Comparison of ENCODE assay signal across 15 cellular contexts in the genomic region with DNA sequence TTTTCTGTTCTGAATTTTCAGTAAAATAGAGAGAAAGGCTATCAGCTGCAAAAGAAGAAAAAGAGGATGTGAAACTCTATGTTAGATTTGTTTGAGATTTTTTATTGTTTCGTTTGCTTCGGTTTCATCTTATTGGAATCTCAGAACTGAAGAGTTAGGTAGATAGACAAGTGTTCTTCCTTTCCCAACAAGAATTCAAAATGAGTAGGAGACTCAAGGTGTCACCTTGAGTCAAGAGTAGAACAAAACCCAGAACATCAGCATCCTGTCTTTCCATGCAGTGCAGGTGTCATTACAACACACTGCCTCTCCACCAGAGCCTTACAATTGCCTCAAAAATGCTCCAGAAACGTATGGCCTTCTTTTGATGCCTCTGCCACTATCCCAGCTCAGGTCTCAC. TPM values are rescaled to one million over a fixed set of nuclear protein-coding genes. Genes with fewer than 3 reads are reported as not detected.
DNase-seq lines count a peak whose midpoint lies in the region; ATAC-seq, FAIRE-seq and TF ChIP-seq lines count a peak whose summit lies in the region.
"Had no signal": no experiment of that assay in that cellular context is flagged by ENCODE, and none has a peak within 500 bp of the region (broad histone marks: within the 10 kb centered on the region; RNA-seq: fewer than 3 reads in every experiment).

No MANE protein-coding gene starts in this region.

- TF ChIP-seq POLR2A in ovary (IDR thresholded peaks at IDR 0.05) (no peak), uterus (IDR thresholded peaks at IDR 0.05) (no peak)

- no peaks in the 10 kb centered on the region for H3K4me1 ChIP-seq in ovary (ENCODE audit: insufficient read depth)
- H3K4me1 ChIP-seq in uterus: no peaks in the 10 kb centered on the region

- no peaks in the 10 kb centered on the region for H3K36me3 ChIP-seq in GM06990 (ENCODE audit: control insufficient read depth, insufficient read depth, low read length)
- H3K36me3 ChIP-seq in ovary: no peaks in the 10 kb centered on the region
- no peaks in the 10 kb centered on the region for H3K36me3 ChIP-seq in uterus

- ATAC-seq in GM19324 (IDR thresholded peaks at IDR 0.05; ENCODE audit: low FRiP score, unreplicated experiment) (peak; percentile 56), HG02763 (IDR thresholded peaks at IDR 0.05; ENCODE audit: unreplicated experiment) (peak; percentile 64), HG03558 (IDR thresholded peaks at IDR 0.05; ENCODE audit: extremely low read depth, unreplicated experiment) (peak; percentile 62), Right ventricle myocardium superior (ENCODE audit: poor library complexity) (no peak)
- ATAC-seq: natural killer cell treated with Interleukin-12 subunit alpha and Interleukin-12 subunit beta and Interleukin-15 and Interleukin-18, amount 100 ng/mL, for 72 hours had no signal

- intact Hi-C loops in ovary (cut with DNase I) (no loop called here), uterus (cut with DNase I; ENCODE audit: low total_unique reads) (no loop called here), Right ventricle myocardium superior (cut with DNase I) (no loop called here)

- TF ChIP-seq CTCF in GM06990 (IDR thresholded peaks at IDR 0.05; ENCODE audit: insufficient read depth, low read length, poor library complexity, severe bottlenecking): no peak
- TF ChIP-seq CTCF in ovary (IDR thresholded peaks at IDR 0.05): no peak
- TF ChIP-seq CTCF in D721Med (IDR thresholded peaks at IDR 0.05; ENCODE audit: insufficient read depth, missing control alignments): no peak
- no peak for TF ChIP-seq CTCF in uterus (IDR thresholded peaks at IDR 0.05)

- WGBS in ovary, 3 donors: 90 to 95% (median 90%) methylated on average over 3 of the region's 3 CpGs

- DNase-seq in GM06990 (ENCODE audit: extremely low read depth, insufficient read length) (peak; percentile 30), ovary (no peak), D721Med (ENCODE audit: insufficient read length, low spot score) (no peak), uterus (no peak), Right ventricle myocardium superior (no peak)
- DNase-seq: activated CD4-positive, alpha-beta T cell treated with anti-CD3 and anti-CD28 coated beads, Interleukin-2, amount 50 U/mL, for 48 hours; amygdala; effector CD8-positive, alpha-beta T cell; hippocampal formation; NCI-H510A had no signal

- no peak for FAIRE-seq in D721Med (lab: Jason Lieb, UNC)

- H3K27ac ChIP-seq in ovary (no peak overlapping the region), uterus (no peak overlapping the region)
- H3K27ac ChIP-seq: SK-N-MC had no signal

- no peak overlapping the region for H3K4me3 ChIP-seq in GM06990 (replicated peaks; ENCODE audit: low read depth, low read length)
- H3K4me3 ChIP-seq in ovary: no peak overlapping the region
- H3K4me3 ChIP-seq in uterus: no peak overlapping the region
- H3K4me3 ChIP-seq: SK-N-MC had no signal

- H3K27me3 ChIP-seq in GM06990 (replicated peaks; ENCODE audit: control insufficient read depth, insufficient read depth, low read length) (no peaks in the 10 kb centered on the region), ovary (no peaks in the 10 kb centered on the region), uterus (no peaks in the 10 kb centered on the region)

- TF ChIP-seq EP300 in ovary (IDR thresholded peaks at IDR 0.05): no peak

- no peaks in the 10 kb centered on the region for H3K9me3 ChIP-seq in ovary
- no peaks in the 10 kb centered on the region for H3K9me3 ChIP-seq in uterus

RNA-seq across cellular contexts. Expression of gene NBAS, which starts 21.1 kb away (rescaled TPM):
- total RNA-seq in ovary (10 to 100 TPM; 34.5 to 48.9 (median 46.1) TPM), uterus (10 to 100 TPM; 36.2 to 93.5 (median 49.5) TPM), Right ventricle myocardium superior (60.7 TPM)
- polyA plus RNA-seq in ovary: 10 to 100 TPM; 25.8 to 33.9 TPM

RNA-seq across cellular contexts. Expression of gene DDX1, which starts 51.7 kb away (rescaled TPM):
- total RNA-seq in ovary: 10 to 100 TPM; 36.5 to 80.1 (median 71.9) TPM
- polyA plus RNA-seq in ovary: 10 to 100 TPM; 57.6 to 67.4 TPM
- 10 to 100 TPM; 23.8 to 93.1 (median 56.6) TPM for total RNA-seq in uterus
- total RNA-seq in Right ventricle myocardium superior: 155 TPM
